Comparison of ENCODE assay signal across 17 cellular contexts in the genomic region with DNA sequence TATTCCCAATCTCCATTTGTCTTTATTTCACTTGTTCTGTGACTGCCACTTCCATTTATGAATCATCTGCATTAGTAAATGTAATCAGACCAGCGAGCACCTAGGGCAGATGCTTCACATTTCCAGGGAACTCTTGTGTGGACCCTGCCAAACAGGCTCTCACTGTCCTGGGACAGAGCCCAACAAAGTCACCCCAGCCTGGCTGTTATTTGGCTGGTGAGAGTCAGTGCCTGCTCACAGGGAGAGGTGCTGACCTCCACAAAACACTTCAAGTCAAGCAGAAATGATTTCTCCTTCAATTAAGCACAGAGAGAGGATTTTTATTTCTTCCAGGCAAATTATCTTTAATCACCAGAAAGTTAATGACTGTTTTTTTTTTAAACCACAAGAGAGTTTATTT.
"Had no signal": no experiment of that assay in that cellular context is flagged by ENCODE, and none has a peak within 500 bp of the region (broad histone marks: within the 10 kb centered on the region; RNA-seq: fewer than 3 reads in every experiment).

No MANE protein-coding gene starts in this region.

- H3K27ac ChIP-seq: ascending aorta, breast epithelium, esophagus muscularis mucosa, psoas muscle, sigmoid colon, testis, upper lobe of left lung, WERI-Rb-1 had no signal

- H3K9me3 ChIP-seq: ascending aorta, breast epithelium, esophagus muscularis mucosa, psoas muscle, sigmoid colon, testis, upper lobe of left lung had no signal

- H3K4me1 ChIP-seq: ascending aorta, breast epithelium, esophagus muscularis mucosa, psoas muscle, sigmoid colon, testis, upper lobe of left lung had no signal

- ATAC-seq: stimulated activated memory B cell treated with anti-CD40 and anti-IgM and Interleukin-4, amounts not matched to agents 10 μg/mL and 1 μg/mL and 100 μg/mL, for 72 hours had no signal

- H3K4me3 ChIP-seq: ascending aorta, breast epithelium, esophagus muscularis mucosa, lung, psoas muscle, sigmoid colon, testis, upper lobe of left lung had no signal

- H3K27me3 ChIP-seq: ascending aorta, breast epithelium, esophagus muscularis mucosa, sigmoid colon, testis, upper lobe of left lung had no signal

- H3K36me3 ChIP-seq: ascending aorta, breast epithelium, esophagus muscularis mucosa, sigmoid colon, upper lobe of left lung, WERI-Rb-1 had no signal

- DNase-seq: activated CD4-positive, alpha-beta T cell treated with anti-CD3 and anti-CD28 coated beads for 1 hour; activated CD8-positive, alpha-beta memory T cell treated with anti-CD3 and anti-CD28 coated beads for 24 hours; activated gamma-delta T cell; effector CD4-positive, alpha-beta T cell; left cardiac atrium; midbrain; psoas muscle; sigmoid colon; stimulated activated CD4-positive, alpha-beta T cell treated with anti-CD3 and anti-CD28 coated beads, Interleukin-4, amount 100 ng/mL, for 24 hours; testis; upper lobe of left lung; WERI-Rb-1 had no signal
